ENCODE assay signal across 8 cellular contexts in the genomic region with DNA sequence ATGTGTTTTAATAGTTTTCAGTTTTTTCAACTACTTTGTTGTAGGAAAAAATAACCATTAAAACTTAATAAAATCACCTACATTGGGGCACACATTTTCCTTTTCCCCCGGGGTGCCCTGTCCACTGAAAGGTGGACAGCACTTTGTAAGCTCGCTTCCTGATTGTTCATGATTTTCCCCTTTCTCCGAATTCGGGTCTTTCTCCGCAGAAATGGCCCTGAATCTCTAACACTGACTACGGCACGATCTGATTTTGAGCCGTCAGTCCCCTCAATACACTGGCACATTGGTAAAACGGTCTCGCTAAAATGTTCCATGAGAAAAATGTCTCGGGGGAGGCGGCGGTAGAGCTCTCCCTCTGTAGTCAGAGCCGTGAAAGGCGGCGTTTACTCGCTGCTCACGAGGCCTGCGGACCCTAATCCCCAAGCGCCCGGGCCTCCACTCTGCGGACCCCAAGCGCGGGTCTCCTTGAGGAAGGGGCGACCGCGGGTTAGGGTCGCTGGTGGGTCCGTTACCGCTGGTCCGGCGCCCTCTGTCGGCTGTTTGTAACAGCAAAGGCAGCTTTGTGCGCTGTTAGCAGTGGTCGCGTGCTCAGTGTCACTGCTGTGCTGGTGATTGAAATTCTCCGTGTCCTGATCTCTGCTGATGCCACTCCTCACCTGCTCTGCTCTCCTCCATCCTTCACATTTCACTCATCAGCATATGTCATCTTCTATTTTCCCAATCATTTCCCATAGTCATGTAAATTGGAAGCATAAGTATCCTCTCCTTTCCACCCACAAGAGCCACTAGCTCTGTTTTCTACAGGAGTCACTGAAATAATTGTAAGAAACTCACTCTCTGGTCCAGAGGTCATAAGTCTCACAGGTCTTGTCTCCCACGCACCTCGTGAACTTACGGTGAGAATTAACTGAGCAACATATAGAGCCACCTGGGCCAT. TPM values are rescaled to one million over a fixed set of nuclear protein-coding genes. Genes with fewer than 3 reads are reported as not detected.
DNase-seq lines count a peak whose midpoint lies in the region; ATAC-seq, FAIRE-seq and TF ChIP-seq lines count a peak whose summit lies in the region.

No MANE protein-coding gene starts in this region.

- peaks cover 36% of the 10 kb centered on the region for H3K27me3 ChIP-seq in WERI-Rb-1 (ENCODE audit: insufficient read depth, low read depth, severe bottlenecking)

- H3K36me3 ChIP-seq in WERI-Rb-1, result no peaks in the 10 kb centered on the region

- peak; percentile 97 for FAIRE-seq in GM19239 (lab: Jason Lieb, UNC)

- H3K9me3 ChIP-seq in WERI-Rb-1 (ENCODE audit: severe bottlenecking), result no peaks in the 10 kb centered on the region

- TF ChIP-seq CTCF in WERI-Rb-1 (IDR thresholded peaks at IDR 0.05; ENCODE audit: low read depth, low read length) (peak; percentile 96), cardiac fibroblast (IDR thresholded peaks at IDR 0.05; ENCODE audit: low read depth, low read length) (peak; percentile 82)

- intact Hi-C loops in left colon (cut with DNase I, micrococcal nuclease), result loop anchor here in 1 of 2 donors (2.0 kb wide), 1 partner anchor 69 kb away; no protein-coding TSS in a partner anchor

- H3K27ac ChIP-seq in WERI-Rb-1, result no peak overlapping the region

- ATAC-seq in HG03442 (IDR thresholded peaks at IDR 0.05; ENCODE audit: unreplicated experiment), result peak; percentile 75
- ATAC-seq in left colon, result peak; percentile 62

- H3K4me3 ChIP-seq in WERI-Rb-1 (ENCODE audit: low read depth, low read length) (peak overlapping the region; percentile 36), cardiac fibroblast (replicated peaks in 1 of 2; ENCODE audit: low read depth in 2 of 2, low read length in 2 of 2) (peak overlapping the region; percentile 40 to 47)

- peak in 9 of 14 donors; percentile 11 to 68 (median 52) for DNase-seq in C1 segment of cervical spinal cord (lab: John Stamatoyannopoulos, UW)
- DNase-seq in GM19239 (ENCODE audit: insufficient read length, low spot score), result no peak
- peak; percentile 55 for DNase-seq in WERI-Rb-1
- DNase-seq in cardiac fibroblast (ENCODE audit: low read depth in 2 of 2), result peak; percentile 15 to 28
- peak in 1 of 2 donors; percentile 68 for DNase-seq in left colon
- peak; percentile 33 for DNase-seq in stimulated activated CD4-positive, alpha-beta T cell treated with anti-CD3 and anti-CD28 coated beads, Interleukin-2, amount 100 ng/mL, for 4 hours (ENCODE audit: low read depth)
- DNase-seq in ureter (ENCODE audit: low spot score), result no peak

RNA-seq across cellular contexts. Expression of gene IFNA2, which starts 10.8 kb away (rescaled TPM):
- total RNA-seq in left colon, result not detected
- not detected for total RNA-seq in ureter

RNA-seq across cellular contexts. Expression of gene IFNA8, which starts 12.9 kb away (rescaled TPM):
- total RNA-seq in left colon, result not detected
- total RNA-seq in ureter, result not detected

RNA-seq across cellular contexts. Expression of gene IFNA13, which starts 28.2 kb away (rescaled TPM):
- total RNA-seq in left colon, result not detected
- total RNA-seq in ureter, result not detected

RNA-seq across cellular contexts. Expression of gene IFNA1, which starts 44.2 kb away (rescaled TPM):
- total RNA-seq in left colon, result not detected
- total RNA-seq in ureter, result not detected

RNA-seq across cellular contexts. Expression of gene IFNA6, which starts 45.4 kb away (rescaled TPM):
- total RNA-seq in left colon (not detected), ureter (not detected)

Comparison
In these comparisons a context has a peak if more than half of its experiments do, and no peak if none do; other contexts are left out.
1. DNase-seq: peak in C1 segment of cervical spinal cord (9 of 14), WERI-Rb-1 (single experiment), cardiac fibroblast (2 of 2) and stimulated activated CD4-positive, alpha-beta T cell treated with anti-CD3 and anti-CD28 coated beads, Interleukin-2, amount 100 ng/mL, for 4 hours (single experiment); none in GM19239 (single experiment) and ureter (single experiment).